8 cellular contexts compared by ENCODE assay signal in genomic region chr17:75764417-75764710, GRCh38. TPM values are rescaled to one million over a fixed set of nuclear protein-coding genes. Genes with fewer than 3 reads are reported as not detected.
DNase-seq lines count a peak whose midpoint lies in the region; ATAC-seq and TF ChIP-seq lines count a peak whose summit lies in the region.

No MANE protein-coding gene starts in this region.

- ATAC-seq in heart right ventricle (no peak), left cardiac atrium (no peak), aorta (ENCODE audit: low FRiP score) (no peak), GM18873 (IDR thresholded peaks at IDR 0.05; ENCODE audit: low FRiP score, unreplicated experiment) (no peak), HG03045 (IDR thresholded peaks at IDR 0.05; ENCODE audit: unreplicated experiment) (no peak)

- H3K27me3 Mint-ChIP-seq in brain (peaks cover 12% of the 10 kb centered on the region), mesothelial cell of epicardium (ENCODE audit: low read depth) (no peaks in the 10 kb centered on the region)

- H3K27ac Mint-ChIP-seq in brain (peak overlapping the region in 3 of 5 experiments; percentile 34 to 62 (median 51)), mesothelial cell of epicardium (peak overlapping the region; percentile 39)

- TF ChIP-seq CTCF in heart right ventricle (IDR thresholded peaks at IDR 0.05): no peak
- peak in 1 of 2 experiments; percentile 64 for TF ChIP-seq CTCF in brain (conservative IDR thresholded peaks at IDR 0.05)
- no peak for TF ChIP-seq CTCF in mesothelial cell of epicardium (IDR thresholded peaks at IDR 0.05; ENCODE audit: unreplicated experiment)

- H3K36me3 Mint-ChIP-seq in brain (no peaks in the 10 kb centered on the region), mesothelial cell of epicardium (peaks cover 2% of the 10 kb centered on the region)

- H3K9me3 Mint-ChIP-seq in brain (peaks cover 0 to 3% (median 0%) of the 10 kb centered on the region in 5 experiments), mesothelial cell of epicardium (no peaks in the 10 kb centered on the region)

- peak in 1 of 2 donors; percentile 5 for DNase-seq in heart right ventricle
- DNase-seq in left cardiac atrium: no peak
- DNase-seq in mesothelial cell of epicardium (ENCODE audit: low spot score in 2 of 2, unreplicated experiment in 2 of 2): no peak
- no peak for DNase-seq in aorta
- DNase-seq in AML-193 (lab: John Stamatoyannopoulos, UW): no peak

- peak overlapping the region; percentile 33 to 77 (median 71) for H3K4me3 ChIP-seq in heart right ventricle
- H3K4me3 ChIP-seq in aorta (ENCODE audit: low read length in 2 of 2): peak overlapping the region; percentile 50 to 52

- H3K9me3 ChIP-seq in heart right ventricle (no peaks in the 10 kb centered on the region), aorta (ENCODE audit: control insufficient read depth, low read length) (no peaks in the 10 kb centered on the region)

- peak overlapping the region; percentile 77 to 85 (median 83) for H3K4me3 Mint-ChIP-seq in brain
- peak overlapping the region; percentile 65 for H3K4me3 Mint-ChIP-seq in mesothelial cell of epicardium

- peaks cover 5 to 22% (median 18%) of the 10 kb centered on the region in 9 donors for H3K4me1 ChIP-seq in heart right ventricle
- H3K4me1 ChIP-seq in aorta (ENCODE audit: control insufficient read depth in 1 of 2, insufficient read depth in 2 of 2, low read length in 2 of 2): peaks cover 0 to 2% of the 10 kb centered on the region in 2 donors

- no peaks in the 10 kb centered on the region for H3K27me3 ChIP-seq in heart right ventricle
- H3K27me3 ChIP-seq in aorta (ENCODE audit: control insufficient read depth in 1 of 2, insufficient read depth in 2 of 2, low read length in 1 of 2): no peaks in the 10 kb centered on the region

- H3K27ac ChIP-seq in heart right ventricle: peak overlapping the region; percentile 81 to 92 (median 85)
- peak overlapping the region in 1 of 2 donors; percentile 73 for H3K27ac ChIP-seq in aorta (ENCODE audit: low read depth in 1 of 2, low read length in 2 of 2)

- H3K4me1 Mint-ChIP-seq in brain (peaks cover 17% of the 10 kb centered on the region), mesothelial cell of epicardium (peaks cover 8% of the 10 kb centered on the region)

- WGBS in heart right ventricle, 2 donors: 12 to 13% methylated on average over 14 of the region's 14 CpGs
- WGBS in aorta, 2 donors: 9 to 12% methylated on average over 13 to 14 of the region's 14 CpGs

- H3K36me3 ChIP-seq in heart right ventricle (peaks cover 0 to 17% (median 0%) of the 10 kb centered on the region in 9 donors), aorta (ENCODE audit: control insufficient read depth in 1 of 2, insufficient read depth in 2 of 2, low read length in 1 of 2) (no peaks in the 10 kb centered on the region)

- intact Hi-C loops in heart right ventricle (cut with DNase I): loop anchor here in 3 of 10 donors (5.0 to 10.0 kb wide), 3 partner anchors 128 to 240 kb away; partner anchors contain the start of genes CDK3 (in 1 of the 3) and TRIM65 (in 1 of the 3)
- intact Hi-C loops in left cardiac atrium (cut with DNase I): loop anchor here in 1 of 2 donors (10.0 kb wide), 1 partner anchor 130 kb away; the partner anchor contains the start of gene TRIM65
- intact Hi-C loops in aorta (cut with DNase I): no loop called here

RNA-seq across cellular contexts. Expression of gene GALK1, which starts 0.6 kb away (rescaled TPM):
- total RNA-seq in heart right ventricle (10 to 100 TPM in 6 of 10 donors, 1 to 10 TPM in 4; 5.2 to 26.4 (median 11.3) TPM), left cardiac atrium (10 to 100 TPM; 22.0 to 22.9 TPM), mesothelial cell of epicardium (28.0 to 32.1 TPM (median 30.4 TPM) in 3 replicates), aorta (10 to 100 TPM; 16.8 to 27.1 TPM)
- polyA plus RNA-seq in heart right ventricle (10 to 100 TPM; 29.2 to 44.6 TPM), brain (ENCODE audit: insufficient read depth, low read depth, low replicate concordance) (26.8 TPM), aorta (10 to 100 TPM; 16.9 to 44.8 TPM)

RNA-seq across cellular contexts. Expression of gene UNK, which starts 20.2 kb away (rescaled TPM):
- total RNA-seq in heart right ventricle: 10 to 100 TPM; 11.6 to 19.1 (median 14.7) TPM
- 10 to 100 TPM; 12.9 to 21.3 TPM for polyA plus RNA-seq in heart right ventricle
- 10 to 100 TPM; 15.8 to 17.8 TPM for total RNA-seq in left cardiac atrium
- 34.9 TPM for polyA plus RNA-seq in brain (ENCODE audit: insufficient read depth, low read depth, low replicate concordance)
- 63.4 to 66.4 TPM (median 65.4 TPM) in 3 replicates for total RNA-seq in mesothelial cell of epicardium
- 10 to 100 TPM; 28.9 to 34.1 TPM for total RNA-seq in aorta
- polyA plus RNA-seq in aorta: 10 to 100 TPM in 1 of 2 donors, 1 to 10 TPM in 1; 8.8 to 21.7 TPM

RNA-seq across cellular contexts. Expression of gene ITGB4, which starts 43.1 kb away (rescaled TPM):
- total RNA-seq in heart right ventricle: 10 to 100 TPM in 2 of 10 donors, 1 to 10 TPM in 8; 4.7 to 11.3 (median 9.0) TPM
- 10 to 100 TPM in 1 of 2 donors, 1 to 10 TPM in 1; 4.6 to 17.0 TPM for polyA plus RNA-seq in heart right ventricle
- 10 to 100 TPM; 18.9 to 26.9 TPM for total RNA-seq in left cardiac atrium
- polyA plus RNA-seq in brain (ENCODE audit: insufficient read depth, low read depth, low replicate concordance): 29.4 TPM
- 112 to 117 TPM (median 116 TPM) in 3 replicates for total RNA-seq in mesothelial cell of epicardium
- 10 to 100 TPM; 40.3 to 69.5 TPM for total RNA-seq in aorta
- 10 to 100 TPM in 1 of 2 donors, 1 to 10 TPM in 1; 7.5 to 13.9 TPM for polyA plus RNA-seq in aorta
